ENCODE assay signal across 1 cellular context in the genomic region with DNA sequence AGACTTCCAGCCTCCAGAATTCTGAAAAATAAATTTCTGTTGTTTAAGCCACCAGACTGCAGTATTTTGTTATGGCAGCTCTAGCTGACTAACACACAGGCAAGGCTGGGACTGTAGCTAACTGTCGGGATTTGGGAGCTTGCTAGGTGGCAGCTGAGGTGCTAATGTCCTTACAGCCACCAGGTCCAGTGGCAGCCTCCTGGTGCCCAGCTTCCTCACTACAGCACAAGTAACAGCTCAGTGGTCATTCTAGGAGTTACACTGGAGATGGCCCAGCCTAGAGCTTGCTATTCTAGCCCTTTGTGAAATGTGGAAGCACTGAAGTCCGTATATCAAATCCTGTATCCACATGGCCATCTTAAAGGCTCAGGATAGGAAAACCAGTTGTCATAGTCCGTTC.
TF ChIP-seq lines count a peak whose summit lies in the region.

No MANE protein-coding gene starts in this region.

TF ChIP-seq in GM23338, 12 proteins besides CTCF, POLR2A, EP300 and RAD21 (continued from another document):
- TF ChIP-seq, protein P1, sequence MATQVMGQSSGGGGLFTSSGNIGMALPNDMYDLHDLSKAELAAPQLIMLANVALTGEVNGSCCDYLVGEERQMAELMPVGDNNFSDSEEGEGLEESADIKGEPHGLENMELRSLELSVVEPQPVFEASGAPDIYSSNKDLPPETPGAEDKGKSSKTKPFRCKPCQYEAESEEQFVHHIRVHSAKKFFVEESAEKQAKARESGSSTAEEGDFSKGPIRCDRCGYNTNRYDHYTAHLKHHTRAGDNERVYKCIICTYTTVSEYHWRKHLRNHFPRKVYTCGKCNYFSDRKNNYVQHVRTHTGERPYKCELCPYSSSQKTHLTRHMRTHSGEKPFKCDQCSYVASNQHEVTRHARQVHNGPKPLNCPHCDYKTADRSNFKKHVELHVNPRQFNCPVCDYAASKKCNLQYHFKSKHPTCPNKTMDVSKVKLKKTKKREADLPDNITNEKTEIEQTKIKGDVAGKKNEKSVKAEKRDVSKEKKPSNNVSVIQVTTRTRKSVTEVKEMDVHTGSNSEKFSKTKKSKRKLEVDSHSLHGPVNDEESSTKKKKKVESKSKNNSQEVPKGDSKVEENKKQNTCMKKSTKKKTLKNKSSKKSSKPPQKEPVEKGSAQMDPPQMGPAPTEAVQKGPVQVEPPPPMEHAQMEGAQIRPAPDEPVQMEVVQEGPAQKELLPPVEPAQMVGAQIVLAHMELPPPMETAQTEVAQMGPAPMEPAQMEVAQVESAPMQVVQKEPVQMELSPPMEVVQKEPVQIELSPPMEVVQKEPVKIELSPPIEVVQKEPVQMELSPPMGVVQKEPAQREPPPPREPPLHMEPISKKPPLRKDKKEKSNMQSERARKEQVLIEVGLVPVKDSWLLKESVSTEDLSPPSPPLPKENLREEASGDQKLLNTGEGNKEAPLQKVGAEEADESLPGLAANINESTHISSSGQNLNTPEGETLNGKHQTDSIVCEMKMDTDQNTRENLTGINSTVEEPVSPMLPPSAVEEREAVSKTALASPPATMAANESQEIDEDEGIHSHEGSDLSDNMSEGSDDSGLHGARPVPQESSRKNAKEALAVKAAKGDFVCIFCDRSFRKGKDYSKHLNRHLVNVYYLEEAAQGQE (IDR thresholded peaks at IDR 0.05; ENCODE audit: unreplicated experiment) = no peak
